ENCODE assay signal across 8 cellular contexts in genomic region chr19:1469936-1470863, GRCh38. TPM values are rescaled to one million over a fixed set of nuclear protein-coding genes. Genes with fewer than 3 reads are reported as not detected.
A peak's percentile ranks its signal among the peaks of the same experiment; 100 is the strongest.
DNase-seq lines count a peak whose midpoint lies in the region; ATAC-seq and FAIRE-seq lines count a peak whose summit lies in the region.

No MANE protein-coding gene starts in this region.

- no peaks in the 10 kb centered on the region for H3K9me3 ChIP-seq in NT2/D1 (ENCODE audit: insufficient read depth, low read length)

- DNase-seq in GM19239 (ENCODE audit: insufficient read length, low spot score) (peak; percentile 87), NT2/D1 (ENCODE audit: low read depth, low spot score) (no peak), left ventricle myocardium superior (peak; percentile 68), amniotic stem cell (lab: John Stamatoyannopoulos, UW) (no peak)
- DNase-seq in activated naive CD4-positive, alpha-beta T cell treated with Interleukin-2 at 50 U/mL for 16 hours: peak; percentile 81
- DNase-seq in stimulated activated CD4-positive, alpha-beta T cell treated with anti-CD3 and anti-CD28 coated beads, Interleukin-12 subunit alpha, Interleukin-12 subunit beta, amount 100 ng/mL, for 4 hours: peak; percentile 72

- intact Hi-C loops in left ventricle myocardium superior (cut with micrococcal nuclease): no loop called here

- ATAC-seq in left ventricle myocardium superior: peak; percentile 55
- no peak for ATAC-seq in GM21367 (IDR thresholded peaks at IDR 0.05; ENCODE audit: unreplicated experiment)
- ATAC-seq in HG03460 (IDR thresholded peaks at IDR 0.05; ENCODE audit: unreplicated experiment): no peak

- peaks cover 21% of the 10 kb centered on the region for H3K36me3 ChIP-seq in NT2/D1 (ENCODE audit: insufficient read depth, insufficient read length, low read length)

- H3K9ac ChIP-seq in NT2/D1 (ENCODE audit: insufficient read length, low read depth): peak overlapping the region; percentile 85

- peak overlapping the region; percentile 53 for H3K4me3 ChIP-seq in NT2/D1 (ENCODE audit: insufficient read length, low read depth)

- H3K4me1 ChIP-seq in NT2/D1 (ENCODE audit: insufficient read depth, insufficient read length): peaks cover 50% of the 10 kb centered on the region

- FAIRE-seq in GM19239 (lab: Jason Lieb, UNC): no peak

- peaks cover 55% of the 10 kb centered on the region for H3K27me3 ChIP-seq in NT2/D1 (ENCODE audit: insufficient read depth, insufficient read length)

RNA-seq across cellular contexts. Expression of gene C19orf25, which starts 8.8 kb away (rescaled TPM):
- total RNA-seq in left ventricle myocardium superior: 16.2 TPM

RNA-seq across cellular contexts. Expression of gene PCSK4, which starts 19.9 kb away (rescaled TPM):
- total RNA-seq in left ventricle myocardium superior: 2.8 TPM

RNA-seq across cellular contexts. Expression of gene APC2, which starts 20.3 kb away (rescaled TPM):
- total RNA-seq in left ventricle myocardium superior: 0.17 TPM

RNA-seq across cellular contexts. Expression of gene REEP6, which starts 20.8 kb away (rescaled TPM):
- total RNA-seq in left ventricle myocardium superior: 0.72 TPM

RNA-seq across cellular contexts. Expression of gene RPS15, which starts 32.0 kb away (rescaled TPM):
- 625 TPM for total RNA-seq in left ventricle myocardium superior

Comparison
In these comparisons a context has a peak if more than half of its experiments do, and no peak if none do; other contexts are left out.
1. DNase-seq: peak in GM19239 (single experiment), activated naive CD4-positive, alpha-beta T cell treated with Interleukin-2 at 50 U/mL for 16 hours (single experiment), left ventricle myocardium superior (single experiment) and stimulated activated CD4-positive, alpha-beta T cell treated with anti-CD3 and anti-CD28 coated beads, Interleukin-12 subunit alpha, Interleukin-12 subunit beta, amount 100 ng/mL, for 4 hours (single experiment); none in NT2/D1 (single experiment) and amniotic stem cell (single experiment).